Comparison of ENCODE assay signal across 18 cellular contexts in the genomic region with DNA sequence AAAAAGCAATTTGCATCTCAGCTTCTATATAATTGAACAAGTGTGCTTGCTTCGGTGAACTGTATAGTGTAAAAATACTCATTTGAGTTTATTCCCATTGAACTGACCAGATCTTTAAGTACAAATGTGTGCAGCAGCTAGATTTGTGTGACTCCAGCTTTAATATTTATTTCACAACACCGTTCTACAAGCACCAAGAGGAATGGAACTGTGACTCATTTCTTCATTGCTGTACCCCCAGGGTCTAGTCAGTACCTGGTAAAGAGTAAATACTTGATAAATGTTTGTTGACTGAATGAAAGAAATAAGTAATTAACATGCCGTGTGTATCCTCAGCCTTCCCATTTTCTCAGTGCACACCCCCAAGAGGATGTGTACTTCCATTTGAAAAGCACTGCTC.
DNase-seq lines count a peak whose midpoint lies in the region; ATAC-seq, FAIRE-seq and TF ChIP-seq lines count a peak whose summit lies in the region.
"Had no signal": no experiment of that assay in that cellular context is flagged by ENCODE, and none has a peak within 500 bp of the region (broad histone marks: within the 10 kb centered on the region; RNA-seq: fewer than 3 reads in every experiment).

No MANE protein-coding gene starts in this region.

- H3K79me2 ChIP-seq in PC-3 (ENCODE audit: low read length): no peaks in the 10 kb centered on the region
- H3K79me2 ChIP-seq in keratinocyte (ENCODE audit: control insufficient read depth, insufficient read depth, low read length): no peaks in the 10 kb centered on the region

- in situ Hi-C loops in KBM-7 (cut with MboI; ENCODE audit: low pct_unique_long_range_greater_than_20kb, low sequenced_read_pairs): no loop called here

- H3F3A ChIP-seq in PC-3 (ENCODE audit: low read length, unreplicated experiment): no peaks in the 10 kb centered on the region

- no TSS peak for BruUV-seq in PC-3 (replicated peaks; lab: Mats Ljungman, UMichigan)

- TF ChIP-seq CTCF in PC-3 (conservative IDR thresholded peaks at IDR 0.05; ENCODE audit: low read depth, low read length) (no peak), bronchial epithelial cell (IDR thresholded peaks at IDR 0.05; ENCODE audit: insufficient read depth, low read length, severe bottlenecking) (no peak), keratinocyte (optimal IDR thresholded peaks at IDR 0.05 in 1 of 3, IDR thresholded peaks at IDR 0.05 in 1 of 3, conservative IDR thresholded peaks at IDR 0.05 in 1 of 3; ENCODE audit: extremely low read depth in 1 of 3, insufficient read depth in 2 of 3, low read length in 3 of 3) (no peak)

- no peaks in the 10 kb centered on the region for H3K9me1 ChIP-seq in keratinocyte (ENCODE audit: control insufficient read depth, extremely low read depth, insufficient read depth, low read length)

- intact Hi-C loops in PC-3 (cut with micrococcal nuclease): no loop called here

- H3K4me2 ChIP-seq in PC-3 (ENCODE audit: low read length) (0 out of 2 replicates have a peak overlapping the region, but pooled peaks have one; percentile 1), keratinocyte (ENCODE audit: control insufficient read depth, extremely low read depth, insufficient read depth, low read depth, low read length) (peak overlapping the region; percentile 73)
- H3K4me2 ChIP-seq: BLaER1 treated with 17β-estradiol and CSF1 and Interleukin-3, amounts not matched to agents 10 nM and 100 nM had no signal

- no peak for ATAC-seq in PC-3
- ATAC-seq: CD8-positive, alpha-beta T cell; GM12878 had no signal

- H4K20me1 ChIP-seq in PC-3 (ENCODE audit: low read length) (no peaks in the 10 kb centered on the region), keratinocyte (ENCODE audit: control insufficient read depth, extremely low read depth, insufficient read depth, low read length) (no peaks in the 10 kb centered on the region)
- H4K20me1 ChIP-seq: BLaER1 treated with 17β-estradiol and CSF1 and Interleukin-3, amounts not matched to agents 10 nM and 100 nM had no signal

- H3K4me1 ChIP-seq in PC-3 (ENCODE audit: insufficient read depth, low read length): peaks cover 6% of the 10 kb centered on the region; the same call in 1 of the 2 replicates
- H3K4me1 ChIP-seq in keratinocyte (ENCODE audit: control insufficient read depth, extremely low read depth, insufficient read depth, low read length): peaks cover 28% of the 10 kb centered on the region
- H3K4me1 ChIP-seq: BLaER1 treated with 17β-estradiol and CSF1 and Interleukin-3, amounts not matched to agents 10 nM and 100 nM had no signal

- H3K4me3 ChIP-seq in PC-3 (ENCODE audit: low read length): no peak overlapping the region
- H3K4me3 ChIP-seq in bronchial epithelial cell (ENCODE audit: low read depth, low read length): no peak overlapping the region
- H3K4me3 ChIP-seq in keratinocyte (ENCODE audit: control insufficient read depth in 2 of 3, extremely low read depth in 1 of 3, insufficient read depth in 2 of 3, low read depth in 1 of 3, low read length in 3 of 3): no peak overlapping the region
- H3K4me3 ChIP-seq: BLaER1 treated with 17β-estradiol and CSF1 and Interleukin-3, amounts not matched to agents 10 nM and 100 nM; GM12878 had no signal

- H3K9ac ChIP-seq in PC-3 (ENCODE audit: low read length): no peak overlapping the region
- peak overlapping the region; percentile 43 for H3K9ac ChIP-seq in keratinocyte (ENCODE audit: control insufficient read depth, extremely low read depth, insufficient read depth, low read length)
- H3K9ac ChIP-seq: BLaER1 treated with 17β-estradiol and CSF1 and Interleukin-3, amounts not matched to agents 10 nM and 100 nM had no signal

- H3K9me3 ChIP-seq in PC-3 (ENCODE audit: low read length) (peaks cover 17% of the 10 kb centered on the region; the same call in 1 of the 2 replicates), keratinocyte (ENCODE audit: control insufficient read depth, low read depth, low read length) (no peaks in the 10 kb centered on the region)
- H3K9me3 ChIP-seq: BLaER1 treated with 17β-estradiol and CSF1 and Interleukin-3, amounts not matched to agents 10 nM and 100 nM had no signal

- H3K9me2 ChIP-seq in PC-3 (replicated peaks; ENCODE audit: low read length): no peaks in the 10 kb centered on the region

- CTCF ChIA-PET in PC-3 (lab: Charles Lee): no interaction called here

- H3K27me3 ChIP-seq in PC-3 (ENCODE audit: low read length) (no peaks in the 10 kb centered on the region), bronchial epithelial cell (ENCODE audit: control insufficient read depth, insufficient read depth, low read length) (no peaks in the 10 kb centered on the region), keratinocyte (ENCODE audit: control insufficient read depth, extremely low read depth, insufficient read depth, low read length) (no peaks in the 10 kb centered on the region)
- H3K27me3 ChIP-seq: BLaER1 treated with 17β-estradiol and CSF1 and Interleukin-3, amounts not matched to agents 10 nM and 100 nM had no signal

- no peak overlapping the region for H2AFZ ChIP-seq in PC-3 (ENCODE audit: low read length)
- H2AFZ ChIP-seq in keratinocyte (ENCODE audit: control insufficient read depth, low read length): no peak overlapping the region

- dilution Hi-C loops in keratinocyte (cut with MboI; ENCODE audit: extremely low pct_ligation_motif_present, low sequenced_read_pairs): no loop called here

- FAIRE-seq in bronchial epithelial cell (lab: Jason Lieb, UNC): no peak
- FAIRE-seq in keratinocyte (lab: Jason Lieb, UNC): no peak
- FAIRE-seq: GM12878, GM19239, H1 had no signal

- H3K36me3 ChIP-seq in PC-3 (ENCODE audit: low read depth, low read length) (no peaks in the 10 kb centered on the region), bronchial epithelial cell (ENCODE audit: control insufficient read depth, insufficient read depth, low read length) (no peaks in the 10 kb centered on the region), keratinocyte (ENCODE audit: control insufficient read depth in 2 of 2, extremely low read depth in 1 of 2, insufficient read depth in 2 of 2, low read length in 2 of 2) (no peaks in the 10 kb centered on the region)
- H3K36me3 ChIP-seq: BLaER1 treated with 17β-estradiol and CSF1 and Interleukin-3, amounts not matched to agents 10 nM and 100 nM had no signal

- H3K27ac ChIP-seq in PC-3 (ENCODE audit: low read length) (peak overlapping the region; percentile 55), keratinocyte (ENCODE audit: control insufficient read depth, insufficient read depth, low read length) (peak overlapping the region; percentile 95)
- H3K27ac ChIP-seq: BLaER1 treated with 17β-estradiol and CSF1 and Interleukin-3, amounts not matched to agents 10 nM and 100 nM had no signal

- POLR2A ChIA-PET in PC-3 (lab: Charles Lee; ENCODE audit: unreplicated experiment): no interaction called here

- DNase-seq in HPDE6-E6E7 (ENCODE audit: extremely low spot score) (peak; percentile 52), PC-3 (peak; percentile 55), bronchial epithelial cell (ENCODE audit: low read depth) (peak; percentile 88), keratinocyte (ENCODE audit: low read depth, low spot score) (peak; percentile 41), KBM-7 (no peak), mucosa of gallbladder (ENCODE audit: low spot score) (no peak), NCI-H82 (lab: John Stamatoyannopoulos, UW) (no peak)
- DNase-seq: Calu3; CD8-positive, alpha-beta T cell; DMS 273 treated with DMSO at 0.1 percent for 48 hours; DMS53; DND-41; EL; H9 had no signal

Comparison
In these comparisons a context has a peak if more than half of its experiments do, and no peak if none do; other contexts are left out.
1. DNase-seq: peak in HPDE6-E6E7 (single experiment), PC-3 (single experiment), bronchial epithelial cell (single experiment) and keratinocyte (single experiment); none in KBM-7 (single experiment), mucosa of gallbladder (single experiment) and NCI-H82 (single experiment).